ENCODE assay signal across 8 cellular contexts in genomic region chr6:166627875-166628849, GRCh38. TPM values are rescaled to one million over a fixed set of nuclear protein-coding genes. Genes with fewer than 3 reads are reported as not detected.
DNase-seq lines count a peak whose midpoint lies in the region; ATAC-seq lines count a peak whose summit lies in the region.

No MANE protein-coding gene starts in this region.

- H3K36me3 Mint-ChIP-seq in memory B cell = peaks cover 3% of the 10 kb centered on the region

- peaks cover 14% of the 10 kb centered on the region for H3K27me3 Mint-ChIP-seq in memory B cell

- DNase-seq in A172 (ENCODE audit: low spot score) (peak; percentile 39), NCI-H226 (peak; percentile 10), memory B cell (ENCODE audit: low spot score in 2 of 2) (peak; percentile 39 to 51)
- DNase-seq in activated CD4-positive, alpha-beta T cell treated with anti-CD3 and anti-CD28 coated beads, Interleukin-2, amount 50 U/mL, for 48 hours = peak; percentile 43 to 57
- DNase-seq in effector CD4-positive, alpha-beta T cell = peak; percentile 56
- DNase-seq in stimulated activated CD8-positive, alpha-beta memory T cell treated with anti-CD3 and anti-CD28 coated beads, Interleukin-15, amount 100 ng/mL, for 48 hours (ENCODE audit: low read depth in 2 of 2) = peak; percentile 15 to 28

- H3K4me3 Mint-ChIP-seq in memory B cell = peak overlapping the region; percentile 93

- H3K4me1 Mint-ChIP-seq in memory B cell = peaks cover 18% of the 10 kb centered on the region

- H3K9me3 Mint-ChIP-seq in memory B cell = peaks cover 2% of the 10 kb centered on the region

- H3K27ac Mint-ChIP-seq in memory B cell = no peak overlapping the region

- ATAC-seq in GM18868 (IDR thresholded peaks at IDR 0.05; ENCODE audit: unreplicated experiment) (peak; percentile 28), HG03095 (IDR thresholded peaks at IDR 0.05; ENCODE audit: unreplicated experiment) (peak; percentile 26), memory B cell (ENCODE audit: low read depth) (peak; percentile 11)

RNA-seq across cellular contexts. Expression of gene RPS6KA2, which starts 1.1 kb away (rescaled TPM):
- 29.0 and 32.6 TPM in 2 replicates for total RNA-seq in A172 (2014; rRNA removed; shearing (Covaris generic))

RNA-seq across cellular contexts. Expression of gene RAMACL, which starts 41.7 kb away (rescaled TPM):
- 0.19 and 1.2 TPM in 2 replicates for total RNA-seq in A172 (2014; rRNA removed; shearing (Covaris generic))

Comparison
In these comparisons a context has a peak if more than half of its experiments do, and no peak if none do; other contexts are left out.
1. Peak in every context shown above with its lines: DNase-seq and ATAC-seq.